In the genomic region with DNA sequence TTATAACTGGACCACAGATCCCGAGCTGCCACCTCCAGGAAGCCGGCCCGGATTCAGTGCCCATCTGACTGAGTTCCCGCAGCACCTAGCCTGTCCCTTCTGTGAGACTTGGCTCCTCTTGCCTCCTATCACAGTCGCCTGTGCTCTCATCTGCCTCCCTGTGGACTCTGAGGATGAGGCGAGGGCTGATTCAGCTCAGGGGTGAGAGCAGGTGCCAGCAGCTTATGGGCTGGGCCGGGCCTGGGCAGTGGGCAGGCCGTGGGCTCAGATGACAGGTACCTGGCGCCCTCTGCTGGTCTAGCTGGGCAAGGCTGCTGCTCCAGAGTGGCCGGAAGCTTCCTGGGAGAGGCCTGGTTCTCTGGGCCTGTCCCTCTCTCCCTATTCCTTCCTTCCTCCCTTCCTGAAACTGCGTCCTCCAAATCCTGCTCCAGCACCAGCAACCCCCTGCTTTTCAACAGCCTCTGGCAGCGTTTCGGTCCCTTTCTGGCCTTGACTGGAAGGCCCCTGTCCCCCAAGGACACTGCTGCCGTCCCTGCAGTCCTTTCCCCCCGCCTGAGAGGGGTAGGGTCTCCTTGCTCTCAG, we compare ENCODE assay signal across 7 cellular contexts.
DNase-seq lines count a peak whose midpoint lies in the region; ATAC-seq and TF ChIP-seq lines count a peak whose summit lies in the region.

No MANE protein-coding gene starts in this region.

- no peak overlapping the region for H3K4me3 Mint-ChIP-seq in central memory CD8-positive, alpha-beta T cell

- TF ChIP-seq CTCF in GM13976 (IDR thresholded peaks at IDR 0.05; ENCODE audit: borderline replicate concordance, control extremely low read depth, extremely low read depth, insufficient read depth, missing control alignments), result peak; percentile 90

- H3K27ac Mint-ChIP-seq in central memory CD8-positive, alpha-beta T cell (ENCODE audit: low read depth), result no peak overlapping the region

- H3K27me3 Mint-ChIP-seq in central memory CD8-positive, alpha-beta T cell, result peaks cover 44% of the 10 kb centered on the region

- H3K36me3 Mint-ChIP-seq in central memory CD8-positive, alpha-beta T cell (ENCODE audit: insufficient read depth), result no peaks in the 10 kb centered on the region

- in situ Hi-C loops in GM13976 (cut with MboI; ENCODE audit: low sequenced_read_pairs, unreplicated experiment), result no loop called here

- H3K4me1 Mint-ChIP-seq in central memory CD8-positive, alpha-beta T cell, result peaks cover 6% of the 10 kb centered on the region

- DNase-seq in GM13976 (ENCODE audit: low spot score) (peak; percentile 88), NCI-H2196 treated with DMSO at 0.1 percent for 48 hours (lab: John Stamatoyannopoulos, UW; ENCODE audit: unreplicated experiment) (peak; percentile 92), kidney glomerular epithelial cell (lab: John Stamatoyannopoulos, UW) (peak; percentile 88)
- peak; percentile 12 to 46 (median 23) for DNase-seq in activated CD4-positive, CD25-positive, alpha-beta regulatory T cell (lab: John Stamatoyannopoulos, UW)
- DNase-seq in central memory CD8-positive, alpha-beta T cell (ENCODE audit: low spot score in 2 of 2), result peak; percentile 31 to 42
- peak; percentile 70 to 83 for DNase-seq in stimulated activated CD4-positive, alpha-beta T cell treated with anti-CD3 and anti-CD28 coated beads, Interleukin-2, amount 100 ng/mL, for 24 hours

- peak; percentile 72 for ATAC-seq in HG03095 (IDR thresholded peaks at IDR 0.05; ENCODE audit: unreplicated experiment)
- ATAC-seq in central memory CD8-positive, alpha-beta T cell (replicated peaks; ENCODE audit: extremely low read depth, poor library complexity, severe bottlenecking), result peak; percentile 78

- no peaks in the 10 kb centered on the region for H3K9me3 Mint-ChIP-seq in central memory CD8-positive, alpha-beta T cell

Comparison
In these comparisons a context has a peak if more than half of its experiments do, and no peak if none do; other contexts are left out.
1. Peak in every context shown above with its lines: DNase-seq and ATAC-seq.
2. DNase-seq: peak in every context shown above with its lines; median percentile 92 in NCI-H2196 treated with DMSO at 0.1 percent for 48 hours; 88 in GM13976; 88 in kidney glomerular epithelial cell; 76 in stimulated activated CD4-positive, alpha-beta T cell treated with anti-CD3 and anti-CD28 coated beads, Interleukin-2, amount 100 ng/mL, for 24 hours; 36 in central memory CD8-positive, alpha-beta T cell; 23 in activated CD4-positive, CD25-positive, alpha-beta regulatory T cell.